Comparison of ENCODE assay signal across 12 cellular contexts in the genomic region with DNA sequence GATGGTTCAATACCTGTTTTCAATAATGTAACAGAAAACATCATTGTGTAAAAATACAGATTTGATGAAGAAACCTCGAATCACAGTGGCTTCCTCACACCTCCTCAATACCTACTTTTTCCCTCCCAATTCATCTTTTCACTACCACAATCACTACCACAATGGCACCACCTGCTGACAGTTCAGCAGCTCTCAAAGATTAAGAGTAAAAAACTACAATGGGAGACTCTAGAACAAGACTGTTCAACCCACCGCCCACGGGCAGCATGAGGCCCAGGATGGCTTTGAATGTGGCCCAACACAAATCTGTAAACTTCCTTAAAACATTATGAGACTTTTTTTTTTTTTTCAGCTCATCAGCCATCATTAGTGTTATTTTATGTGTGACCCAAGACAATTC. TPM values are rescaled to one million over a fixed set of nuclear protein-coding genes. Genes with fewer than 3 reads are reported as not detected.
DNase-seq lines count a peak whose midpoint lies in the region; ATAC-seq and TF ChIP-seq lines count a peak whose summit lies in the region.
"Had no signal": no experiment of that assay in that cellular context is flagged by ENCODE, and none has a peak within 500 bp of the region (broad histone marks: within the 10 kb centered on the region; RNA-seq: fewer than 3 reads in every experiment).

No MANE protein-coding gene starts in this region.

- H3K27me3 ChIP-seq in Loucy (ENCODE audit: insufficient read depth, low read length, poor library complexity, severe bottlenecking), result no peaks in the 10 kb centered on the region

- no peak overlapping the region for H3K27ac Mint-ChIP-seq in stimulated activated naive CD8-positive, alpha-beta T cell treated with anti-CD3 and anti-CD28 coated beads, Interleukin-15, amount 100 ng/mL, for 72 hours
- H3K27ac Mint-ChIP-seq in chondrocyte (ENCODE audit: unreplicated experiment), result no peak overlapping the region
- H3K27ac Mint-ChIP-seq: type B pancreatic cell had no signal

- no peak overlapping the region for H3K4me3 ChIP-seq in Loucy (ENCODE audit: low read length, poor library complexity, severe bottlenecking)

- peaks cover 20% of the 10 kb centered on the region for H3K36me3 Mint-ChIP-seq in chondrocyte (ENCODE audit: low read depth)

- no peak overlapping the region for H3K4me3 Mint-ChIP-seq in stimulated activated naive CD8-positive, alpha-beta T cell treated with anti-CD3 and anti-CD28 coated beads, Interleukin-15, amount 100 ng/mL, for 72 hours
- no peak overlapping the region for H3K4me3 Mint-ChIP-seq in chondrocyte (ENCODE audit: unreplicated experiment)
- H3K4me3 Mint-ChIP-seq: effector memory CD8-positive, alpha-beta T cell; type B pancreatic cell had no signal

- peaks cover 74% of the 10 kb centered on the region; the same call in 1 of the 2 replicates for H3K36me3 ChIP-seq in Loucy (ENCODE audit: insufficient read depth, low read length)

- no peaks in the 10 kb centered on the region for H4K20me1 ChIP-seq in Loucy (ENCODE audit: insufficient read depth, low read length, poor library complexity, severe bottlenecking)

- peak; percentile 7 for DNase-seq in stimulated activated naive CD8-positive, alpha-beta T cell treated with anti-CD3 and anti-CD28 coated beads, Interleukin-15, Interleukin-2, amounts not matched to agents 100 U/mL and 50 U/mL, for 24 hours
- DNase-seq in stimulated activated naive CD8-positive, alpha-beta T cell treated with anti-CD3 and anti-CD28 coated beads, Interleukin-15, amount 100 ng/mL, for 72 hours, result no peak
- DNase-seq in chondrocyte (ENCODE audit: low spot score) (no peak), activated gamma-delta T cell treated with Interleukin-2 at 50 U/mL for 16 hours (no peak), posterior cingulate gyrus (no peak)
- DNase-seq in stimulated activated naive CD4-positive, alpha-beta T cell (lab: John Stamatoyannopoulos, UW), result no peak
- DNase-seq: effector memory CD8-positive, alpha-beta T cell; hippocampal formation; NCI-H226 had no signal

- no peaks in the 10 kb centered on the region for H3K9me3 ChIP-seq in Loucy (ENCODE audit: insufficient read depth, low read depth, low read length)

- no peaks in the 10 kb centered on the region for H3K27me3 Mint-ChIP-seq in stimulated activated naive CD8-positive, alpha-beta T cell treated with anti-CD3 and anti-CD28 coated beads, Interleukin-15, amount 100 ng/mL, for 72 hours
- no peaks in the 10 kb centered on the region for H3K27me3 Mint-ChIP-seq in chondrocyte (ENCODE audit: low read depth)
- H3K27me3 Mint-ChIP-seq: effector memory CD8-positive, alpha-beta T cell; type B pancreatic cell had no signal

- TF ChIP-seq CTCF in Loucy (conservative IDR thresholded peaks at IDR 0.05; ENCODE audit: low read length) (peak; percentile 49), chondrocyte (IDR thresholded peaks at IDR 0.05) (peak; percentile 29)

- H3F3A ChIP-seq in Loucy (ENCODE audit: low read depth), result no peaks in the 10 kb centered on the region

- no peak overlapping the region for H3K4me2 ChIP-seq in Loucy (ENCODE audit: low read depth, low read length, poor library complexity, severe bottlenecking)

- no peak for ATAC-seq in stimulated activated naive CD8-positive, alpha-beta T cell treated with anti-CD3 and anti-CD28 coated beads, Interleukin-15, Interleukin-2, amounts not matched to agents 100 U/mL and 50 U/mL, for 24 hours
- no peak for ATAC-seq in stimulated activated naive CD8-positive, alpha-beta T cell treated with anti-CD3 and anti-CD28 coated beads, Interleukin-15, amount 100 ng/mL, for 72 hours
- no peak for ATAC-seq in HG03025 (IDR thresholded peaks at IDR 0.05; ENCODE audit: low FRiP score, unreplicated experiment)
- ATAC-seq: effector memory CD8-positive, alpha-beta T cell had no signal

- peaks cover 6% of the 10 kb centered on the region for H3K4me1 Mint-ChIP-seq in stimulated activated naive CD8-positive, alpha-beta T cell treated with anti-CD3 and anti-CD28 coated beads, Interleukin-15, amount 100 ng/mL, for 72 hours
- H3K4me1 Mint-ChIP-seq in chondrocyte (ENCODE audit: low read depth), result no peaks in the 10 kb centered on the region

- no peaks in the 10 kb centered on the region for H3K9me2 ChIP-seq in Loucy (replicated peaks; ENCODE audit: low read depth, low read length)

- intact Hi-C loops in posterior cingulate gyrus (cut with DNase I), result no loop called here

- H2AFZ ChIP-seq in Loucy (ENCODE audit: low read length), result no peak overlapping the region

- peaks cover 3% of the 10 kb centered on the region; the same call in 1 of the 2 replicates for H3K79me2 ChIP-seq in Loucy (ENCODE audit: insufficient read depth, low read length)

- H3K9me3 Mint-ChIP-seq in stimulated activated naive CD8-positive, alpha-beta T cell treated with anti-CD3 and anti-CD28 coated beads, Interleukin-15, amount 100 ng/mL, for 72 hours, result no peaks in the 10 kb centered on the region
- H3K9me3 Mint-ChIP-seq in chondrocyte (ENCODE audit: low read depth), result no peaks in the 10 kb centered on the region
- H3K9me3 Mint-ChIP-seq: effector memory CD8-positive, alpha-beta T cell; type B pancreatic cell had no signal

- no peak overlapping the region for H3K9ac ChIP-seq in Loucy (ENCODE audit: low read depth, low read length, poor library complexity, severe bottlenecking)

- no peaks in the 10 kb centered on the region for H3K4me1 ChIP-seq in Loucy (ENCODE audit: insufficient read depth, low read length, poor library complexity, severe bottlenecking)

RNA-seq across cellular contexts. Expression of gene MED6, which starts 15.2 kb away (rescaled TPM):
- 26.5 to 31.7 TPM (median 27.5 TPM) in 3 replicates for total RNA-seq in chondrocyte

RNA-seq across cellular contexts. Expression of gene ADAM20, which starts 50.4 kb away (rescaled TPM):
- 0.35 to 1.3 TPM (median 0.87 TPM) in 3 replicates for total RNA-seq in chondrocyte

RNA-seq across cellular contexts. Expression of gene TTC9, which starts 56.5 kb away (rescaled TPM):
- 1.6 to 2.5 TPM (median 2.4 TPM) in 3 replicates for total RNA-seq in chondrocyte
